ENCODE assay signal across 17 cellular contexts in genomic region chr16:23950898-23951297, GRCh38.
A peak's percentile ranks its signal among the peaks of the same experiment; 100 is the strongest.
DNase-seq lines count a peak whose midpoint lies in the region; ATAC-seq, FAIRE-seq and TF ChIP-seq lines count a peak whose summit lies in the region.
"Had no signal": no experiment of that assay in that cellular context is flagged by ENCODE, and none has a peak within 500 bp of the region (broad histone marks: within the 10 kb centered on the region; RNA-seq: fewer than 3 reads in every experiment).

No MANE protein-coding gene starts in this region.

- intact Hi-C loops in upper lobe of right lung (cut with DNase I) = no loop called here

- peak overlapping the region; percentile 63 for H3K4me3 Mint-ChIP-seq in T-helper 2 cell treated with Interferon-gamma antibody and Interleukin-4, amounts not matched to agents 5 μg/mL and 100 μg/mL, for 36 hours
- no peak overlapping the region for H3K4me3 Mint-ChIP-seq in chondrocyte (ENCODE audit: unreplicated experiment)
- H3K4me3 Mint-ChIP-seq: HFFc6 had no signal

- H3K4me3 ChIP-seq in coronary artery (no peak overlapping the region), upper lobe of right lung (no peak overlapping the region)
- H3K4me3 ChIP-seq: pancreas had no signal

- H3K36me3 Mint-ChIP-seq in T-helper 2 cell treated with Interferon-gamma antibody and Interleukin-4, amounts not matched to agents 5 μg/mL and 100 μg/mL, for 36 hours (ENCODE audit: low read depth) = peaks cover 7% of the 10 kb centered on the region
- H3K36me3 Mint-ChIP-seq in chondrocyte (ENCODE audit: low read depth) = no peaks in the 10 kb centered on the region

- H3K27ac Mint-ChIP-seq in T-helper 2 cell treated with Interferon-gamma antibody and Interleukin-4, amounts not matched to agents 5 μg/mL and 100 μg/mL, for 36 hours = peak overlapping the region; percentile 95
- no peak overlapping the region for H3K27ac Mint-ChIP-seq in chondrocyte (ENCODE audit: unreplicated experiment)
- H3K27ac Mint-ChIP-seq: HFFc6 had no signal

- no peaks in the 10 kb centered on the region for H3K9me3 Mint-ChIP-seq in T-helper 2 cell treated with Interferon-gamma antibody and Interleukin-4, amounts not matched to agents 5 μg/mL and 100 μg/mL, for 36 hours
- H3K9me3 Mint-ChIP-seq in chondrocyte (ENCODE audit: low read depth) = no peaks in the 10 kb centered on the region

- TF ChIP-seq CTCF in coronary artery (IDR thresholded peaks at IDR 0.05) (no peak), upper lobe of right lung (IDR thresholded peaks at IDR 0.05) (no peak), chondrocyte (IDR thresholded peaks at IDR 0.05) (no peak)

- no peak overlapping the region for H3K27ac ChIP-seq in coronary artery
- H3K27ac ChIP-seq in upper lobe of right lung = no peak overlapping the region
- H3K27ac ChIP-seq: pancreas had no signal

- no peaks in the 10 kb centered on the region for H3K27me3 ChIP-seq in upper lobe of right lung
- H3K27me3 ChIP-seq: BE2C had no signal

- DNase-seq in stimulated activated CD4-positive, alpha-beta T cell treated with anti-CD3 and anti-CD28 coated beads, Interleukin-4, amount 100 ng/mL, for 24 hours = peak; percentile 48
- DNase-seq in stimulated activated CD4-positive, alpha-beta T cell treated with anti-CD3 and anti-CD28 coated beads, Interleukin-2, amount 100 ng/mL, for 24 hours = no peak
- peak; percentile 40 for DNase-seq in T-helper 2 cell treated with Interferon-gamma antibody and Interleukin-4, amounts not matched to agents 5 μg/mL and 100 μg/mL, for 36 hours (ENCODE audit: low spot score)
- DNase-seq in coronary artery (ENCODE audit: low spot score) = peak; percentile 12
- DNase-seq in upper lobe of right lung = no peak
- DNase-seq in urothelium cell line (ENCODE audit: low spot score) = no peak
- DNase-seq in chondrocyte (ENCODE audit: low spot score) = no peak
- DNase-seq: activated gamma-delta T cell, BE2C, HFFc6, mesendoderm, NCI-H1436, NCI-H524 treated with DMSO at 0.1 percent for 48 hours, pancreas had no signal

- no peaks in the 10 kb centered on the region for H3K9me3 ChIP-seq in upper lobe of right lung
- H3K9me3 ChIP-seq: BE2C, pancreas had no signal

- peaks cover 55% of the 10 kb centered on the region for H3K4me1 Mint-ChIP-seq in T-helper 2 cell treated with Interferon-gamma antibody and Interleukin-4, amounts not matched to agents 5 μg/mL and 100 μg/mL, for 36 hours (ENCODE audit: low read depth)
- H3K4me1 Mint-ChIP-seq in chondrocyte (ENCODE audit: low read depth) = no peaks in the 10 kb centered on the region

- ATAC-seq in upper lobe of right lung = peak; percentile 12
- ATAC-seq in GM19455 (IDR thresholded peaks at IDR 0.05; ENCODE audit: unreplicated experiment) = no peak
- ATAC-seq: pancreas, Right ventricle myocardium inferior had no signal

- H3K36me3 ChIP-seq in upper lobe of right lung = no peaks in the 10 kb centered on the region
- H3K36me3 ChIP-seq: BE2C, pancreas had no signal

- H3K27me3 Mint-ChIP-seq in T-helper 2 cell treated with Interferon-gamma antibody and Interleukin-4, amounts not matched to agents 5 μg/mL and 100 μg/mL, for 36 hours (ENCODE audit: low read depth) = no peaks in the 10 kb centered on the region
- peaks cover 4% of the 10 kb centered on the region for H3K27me3 Mint-ChIP-seq in chondrocyte (ENCODE audit: low read depth)

- FAIRE-seq in urothelium cell line (lab: Jason Lieb, UNC) = no peak
- FAIRE-seq: G401.6, pancreas had no signal

- no peaks in the 10 kb centered on the region for H3K4me1 ChIP-seq in upper lobe of right lung
- H3K4me1 ChIP-seq: BE2C, pancreas had no signal

Comparison
In these comparisons a context has a peak if more than half of its experiments do, and no peak if none do; other contexts are left out.
1. DNase-seq: peak in stimulated activated CD4-positive, alpha-beta T cell treated with anti-CD3 and anti-CD28 coated beads, Interleukin-4, amount 100 ng/mL, for 24 hours (single experiment), T-helper 2 cell treated with Interferon-gamma antibody and Interleukin-4, amounts not matched to agents 5 μg/mL and 100 μg/mL, for 36 hours (single experiment) and coronary artery (single experiment); none in stimulated activated CD4-positive, alpha-beta T cell treated with anti-CD3 and anti-CD28 coated beads, Interleukin-2, amount 100 ng/mL, for 24 hours (0 of 2), upper lobe of right lung (single experiment), urothelium cell line (single experiment) and chondrocyte (single experiment).